9 cellular contexts compared by ENCODE assay signal in genomic region chr13:36297600-36298338, GRCh38. TPM values are rescaled to one million over a fixed set of nuclear protein-coding genes. Genes with fewer than 3 reads are reported as not detected.
DNase-seq lines count a peak whose midpoint lies in the region; ATAC-seq, FAIRE-seq and TF ChIP-seq lines count a peak whose summit lies in the region.
"Had no signal": no experiment of that assay in that cellular context is flagged by ENCODE, and none has a peak within 500 bp of the region (broad histone marks: within the 10 kb centered on the region; RNA-seq: fewer than 3 reads in every experiment).

Gene CCDC169 (minus strand): TSS chr13:36297814. CDS start chr13:36297719, 95 bp downstream.

- dilution Hi-C loops in keratinocyte (cut with MboI; ENCODE audit: extremely low pct_ligation_motif_present, low sequenced_read_pairs), result loop anchor here (25.0 kb wide), 1 partner anchor 310 kb away; no protein-coding TSS in a partner anchor

- H3K4me2 ChIP-seq in keratinocyte (ENCODE audit: control insufficient read depth, extremely low read depth, insufficient read depth, low read depth, low read length), result peak within 1 kb of the TSS; percentile 92

- ATAC-seq in GM21723 (IDR thresholded peaks at IDR 0.05; ENCODE audit: unreplicated experiment) (peak; percentile 73), HG03108 (IDR thresholded peaks at IDR 0.05; ENCODE audit: unreplicated experiment) (no peak)
- ATAC-seq: HCT116 had no signal

- no peak for TF ChIP-seq CTCF in keratinocyte (optimal IDR thresholded peaks at IDR 0.05 in 1 of 3, IDR thresholded peaks at IDR 0.05 in 1 of 3, conservative IDR thresholded peaks at IDR 0.05 in 1 of 3; ENCODE audit: extremely low read depth in 1 of 3, insufficient read depth in 2 of 3, low read length in 3 of 3)

- H3K27ac ChIP-seq in keratinocyte (ENCODE audit: control insufficient read depth, insufficient read depth, low read length), result no peak within 1 kb of the TSS

- no peaks in the 10 kb centered on the region for H4K20me1 ChIP-seq in keratinocyte (ENCODE audit: control insufficient read depth, extremely low read depth, insufficient read depth, low read length)

- no peaks in the 10 kb centered on the region for H3K36me3 ChIP-seq in keratinocyte (ENCODE audit: control insufficient read depth in 2 of 2, extremely low read depth in 1 of 2, insufficient read depth in 2 of 2, low read length in 2 of 2)

- DNase-seq in CD1c-positive myeloid dendritic cell (ENCODE audit: extremely low spot score), result peak; percentile 64
- DNase-seq in NCI-H146 treated with DMSO at 0.1 percent for 48 hours (lab: John Stamatoyannopoulos, UW; ENCODE audit: unreplicated experiment), result peak; percentile 48
- DNase-seq in activated CD4-positive, alpha-beta T cell treated with anti-CD3 and anti-CD28 coated beads for 24 hours (ENCODE audit: low read depth in 2 of 2), result peak; percentile 20 to 39
- peak; percentile 15 for DNase-seq in cerebellum (ENCODE audit: low spot score)
- DNase-seq in keratinocyte (ENCODE audit: low read depth, low spot score), result no peak
- DNase-seq in stimulated activated CD4-positive, alpha-beta T cell treated with anti-CD3 and anti-CD28 coated beads, Interleukin-12 subunit alpha, Interleukin-12 subunit beta, amount 100 ng/mL, for 48 hours (ENCODE audit: low read depth in 2 of 3, low spot score in 1 of 3), result peak; percentile 19 to 49 (median 42)

- no peaks in the 10 kb centered on the region for H3K4me1 ChIP-seq in keratinocyte (ENCODE audit: control insufficient read depth, extremely low read depth, insufficient read depth, low read length)

- H3K27me3 ChIP-seq in keratinocyte (ENCODE audit: control insufficient read depth, extremely low read depth, insufficient read depth, low read length), result no peaks in the 10 kb centered on the region

- peak within 1 kb of the TSS; percentile 54 for H3K9ac ChIP-seq in keratinocyte (ENCODE audit: control insufficient read depth, extremely low read depth, insufficient read depth, low read length)

- H3K79me2 ChIP-seq in keratinocyte (ENCODE audit: control insufficient read depth, insufficient read depth, low read length), result no peaks in the 10 kb centered on the region

- H3K9me3 ChIP-seq in keratinocyte (ENCODE audit: control insufficient read depth, low read depth, low read length), result no peaks in the 10 kb centered on the region

- FAIRE-seq in keratinocyte (lab: Jason Lieb, UNC), result no peak

- H3K9me1 ChIP-seq in keratinocyte (ENCODE audit: control insufficient read depth, extremely low read depth, insufficient read depth, low read length), result no peaks in the 10 kb centered on the region

- H2AFZ ChIP-seq in keratinocyte (ENCODE audit: control insufficient read depth, low read length), result peak within 1 kb of the TSS; percentile 57

- peak within 1 kb of the TSS; percentile 44 to 86 (median 66) for H3K4me3 ChIP-seq in keratinocyte (ENCODE audit: control insufficient read depth in 2 of 3, extremely low read depth in 1 of 3, insufficient read depth in 2 of 3, low read depth in 1 of 3, low read length in 3 of 3)

RNA-seq across cellular contexts. Expression of gene CCDC169, which starts in this region (rescaled TPM):
- 4.9 TPM for total RNA-seq in cerebellum
- 0.17 to 0.46 TPM (median 0.37 TPM) in 3 replicates for polyA plus RNA-seq in keratinocyte
- polyA plus RNA-seq in keratinocyte (2011; ENCODE audit: low read depth), result 0.36 TPM
- polyA plus RNA-seq in keratinocyte (2011; cell fraction: cytosol; rRNA removed), result 0.29 and 0.64 TPM in 2 replicates
- 0.25 and 0.43 TPM in 2 replicates for polyA plus RNA-seq in keratinocyte (2011; cell fraction: nucleus; rRNA removed)
- 0.14 and 0.45 TPM in 2 replicates for polyA plus RNA-seq in keratinocyte (2012; ENCODE audit: low replicate concordance)
- 0.13 to 0.42 TPM (median 0.16 TPM) in 3 replicates for polyA minus RNA-seq in keratinocyte
- polyA minus RNA-seq in keratinocyte (2011; cell fraction: cytosol; rRNA and poly(A)+ RNA removed), result not detected
- polyA minus RNA-seq in keratinocyte (2011; cell fraction: nucleus; rRNA and poly(A)+ RNA removed), result 0.32 and 1.4 TPM in 2 replicates
